In the genomic region with DNA sequence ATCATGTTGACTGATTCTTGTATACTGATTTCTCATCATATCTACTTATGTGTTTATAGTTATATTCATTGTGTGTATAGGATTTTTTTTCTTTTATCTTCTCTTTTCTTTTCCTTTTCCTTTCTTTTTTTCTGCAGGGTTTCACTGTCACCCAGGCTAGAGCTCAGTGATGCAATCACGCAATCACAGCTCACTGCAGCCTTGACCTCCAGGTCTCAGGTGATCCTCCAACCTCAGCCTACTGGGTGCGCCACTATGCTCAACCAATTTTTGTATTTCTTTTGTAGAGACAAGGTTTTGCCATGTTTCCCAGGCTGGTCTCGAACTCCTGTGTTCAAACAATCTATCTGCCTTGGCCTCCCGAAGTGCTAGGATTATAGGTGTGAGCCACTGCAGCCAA, we compare ENCODE assay signal across 30 cellular contexts. TPM values are rescaled to one million over a fixed set of nuclear protein-coding genes. Genes with fewer than 3 reads are reported as not detected.
DNase-seq lines count a peak whose midpoint lies in the region; ATAC-seq, FAIRE-seq and TF ChIP-seq lines count a peak whose summit lies in the region.
"Had no signal": no experiment of that assay in that cellular context is flagged by ENCODE, and none has a peak within 500 bp of the region (broad histone marks: within the 10 kb centered on the region; RNA-seq: fewer than 3 reads in every experiment).

No MANE protein-coding gene starts in this region.

- WGBS in HepG2 (ENCODE audit: low lambda C conversion rate) = 65% methylated on average over 4 of the region's 4 CpGs
- 76% methylated on average over 4 of the region's 4 CpGs for WGBS in right lobe of liver (ENCODE audit: insufficient coverage, low coverage, low lambda C conversion rate, missing lambda C conversion rate)

- in situ Hi-C loops in HepG2 (cut with HindIII; ENCODE audit: extremely low pct_ligation_motif_present, low pct_unique_long_range_greater_than_20kb) = no loop called here

- no peaks in the 10 kb centered on the region for H4K20me1 ChIP-seq in HepG2 (ENCODE audit: insufficient read depth, low read length)
- H4K20me1 ChIP-seq: BLaER1 had no signal

- CTCF ChIA-PET in HepG2 (lab: Yijun Ruan, JAX; ENCODE audit: low intra/inter-chr PET ratio, low total read pairs) = no interaction called here

- TF ChIP-seq EP300 in HepG2 (IDR thresholded peaks at IDR 0.05; ENCODE audit: low read depth in 2 of 2, low read length in 2 of 2) = no peak; a peak in 1 of 4 replicates
- TF ChIP-seq EP300 in HepG2 (CRISPR knock-in tag; IDR thresholded peaks at IDR 0.05; ENCODE audit: borderline replicate concordance) = no peak

- no peak for TF ChIP-seq CTCF in HepG2 (CRISPR knock-in tag; IDR thresholded peaks at IDR 0.05)
- TF ChIP-seq CTCF in right lobe of liver (IDR thresholded peaks at IDR 0.05) = no peak
- no peak for TF ChIP-seq CTCF in colonic mucosa (IDR thresholded peaks at IDR 0.05)

- H3K4me1 ChIP-seq in HepG2 (ENCODE audit: insufficient read depth, low read length) (peaks cover 39% of the 10 kb centered on the region), right lobe of liver (no peaks in the 10 kb centered on the region), colonic mucosa (no peaks in the 10 kb centered on the region), mucosa of rectum (ENCODE audit: control insufficient read depth in 2 of 2, insufficient read depth in 2 of 2, low read length in 2 of 2) (peaks cover 4 to 8% of the 10 kb centered on the region in 2 donors)
- H3K4me1 ChIP-seq: BE2C, BLaER1 had no signal

- no peaks in the 10 kb centered on the region for H3K9me3 ChIP-seq in HepG2 (ENCODE audit: low read length)
- H3K9me3 ChIP-seq in right lobe of liver = no peaks in the 10 kb centered on the region
- no peaks in the 10 kb centered on the region for H3K9me3 ChIP-seq in colonic mucosa
- H3K9me3 ChIP-seq in mucosa of rectum (ENCODE audit: control insufficient read depth in 2 of 2, low read length in 2 of 2) = no peaks in the 10 kb centered on the region
- H3K9me3 ChIP-seq: BE2C, BLaER1 had no signal

- ATAC-seq in HepG2 (no peak), right lobe of liver (no peak)
- ATAC-seq: GM12878 had no signal

- BruUV-seq in HepG2 (replicated peaks; lab: Mats Ljungman, UMichigan) = no TSS peak

- no peak for DNase-seq in HepG2 (ENCODE audit: low spot score)
- no peak for DNase-seq in right lobe of liver
- no peak for DNase-seq in colonic mucosa
- DNase-seq in frontal cortex (ENCODE audit: low spot score in 2 of 2) = no peak
- no peak for DNase-seq in middle frontal gyrus (ENCODE audit: extremely low spot score, low spot score)
- DNase-seq in retina = no peak
- DNase-seq: 8988T; ACHN; BE2C; CD4-positive, alpha-beta memory T cell; CD4-positive, CD25-positive, alpha-beta regulatory T cell; CD8-positive, alpha-beta memory T cell; COR-L47; DMS 273 treated with DMSO at 0.1 percent for 48 hours; DMS153; DMS79; DND-41; EL; GDM1 had no signal

- no peaks in the 10 kb centered on the region for H3K27me3 ChIP-seq in HepG2 (ENCODE audit: control insufficient read depth in 1 of 2, insufficient read depth in 2 of 2, low read length in 2 of 2)
- no peaks in the 10 kb centered on the region for H3K27me3 ChIP-seq in right lobe of liver
- no peaks in the 10 kb centered on the region for H3K27me3 ChIP-seq in colonic mucosa
- no peaks in the 10 kb centered on the region for H3K27me3 ChIP-seq in mucosa of rectum (ENCODE audit: control insufficient read depth in 2 of 2, insufficient read depth in 2 of 2, low read length in 2 of 2)
- H3K27me3 ChIP-seq: BE2C, BLaER1 had no signal

- no peaks in the 10 kb centered on the region for H3K79me2 ChIP-seq in HepG2 (ENCODE audit: insufficient read depth, low read length)

- no peaks in the 10 kb centered on the region for H3K36me3 ChIP-seq in HepG2 (replicated peaks in 1 of 2; ENCODE audit: control insufficient read depth in 1 of 2, insufficient read depth in 2 of 2, low read length in 2 of 2)
- no peaks in the 10 kb centered on the region for H3K36me3 ChIP-seq in right lobe of liver
- no peaks in the 10 kb centered on the region for H3K36me3 ChIP-seq in colonic mucosa
- H3K36me3 ChIP-seq in mucosa of rectum (ENCODE audit: control insufficient read depth in 2 of 2, insufficient read depth in 2 of 2, low read length in 2 of 2) = no peaks in the 10 kb centered on the region
- H3K36me3 ChIP-seq: BE2C, BLaER1 had no signal

- H3K27ac ChIP-seq in HepG2 (ENCODE audit: extremely low read length, insufficient read depth, low read length) (no peak overlapping the region), right lobe of liver (no peak overlapping the region), colonic mucosa (peak overlapping the region; percentile 24), mucosa of rectum (ENCODE audit: low read depth in 2 of 2, low read length in 2 of 2) (peak overlapping the region; percentile 1 to 10)
- H3K27ac ChIP-seq: BLaER1 had no signal

- H3K9ac ChIP-seq in HepG2 (ENCODE audit: insufficient read depth, low read depth, low read length) (no peak overlapping the region), colonic mucosa (ENCODE audit: low read depth in 2 of 2, low read length in 2 of 2) (no peak overlapping the region), mucosa of rectum (ENCODE audit: low read depth in 1 of 2, low read length in 2 of 2) (no peak overlapping the region)
- H3K9ac ChIP-seq: BLaER1 had no signal

- H2AFZ ChIP-seq in HepG2 (ENCODE audit: low read length) = no peak overlapping the region

- FAIRE-seq in HepG2 (lab: Jason Lieb, UNC) (no peak), frontal cortex (lab: Jason Lieb, UNC) (no peak)
- FAIRE-seq: A204.1, GM12878, GM12892, GM18507 had no signal

- no peak for TF ChIP-seq RAD21 in HepG2 (CRISPR knock-in tag; IDR thresholded peaks at IDR 0.05)

- POLR2A ChIA-PET in HepG2 (lab: Yijun Ruan, JAX) = no interaction called here

- TF ChIP-seq POLR2A in HepG2 (IDR thresholded peaks at IDR 0.05; ENCODE audit: insufficient read depth in 1 of 2, low read depth in 2 of 2, low read length in 2 of 2) = no peak
- no peak for TF ChIP-seq POLR2A in right lobe of liver (IDR thresholded peaks at IDR 0.05)

- H3K4me2 ChIP-seq in HepG2 (ENCODE audit: low read depth, low read length) = no peak overlapping the region
- H3K4me2 ChIP-seq: BLaER1 had no signal

- no peak overlapping the region for H3K4me3 ChIP-seq in HepG2 (replicated peaks in 1 of 3; ENCODE audit: insufficient read depth in 1 of 3, low read depth in 2 of 3, low read length in 3 of 3)
- no peak overlapping the region for H3K4me3 ChIP-seq in right lobe of liver
- H3K4me3 ChIP-seq in colonic mucosa = no peak overlapping the region
- no peak overlapping the region for H3K4me3 ChIP-seq in mucosa of rectum (ENCODE audit: low read length in 2 of 2)
- H3K4me3 ChIP-seq: BLaER1, GM12878 had no signal

- intact Hi-C loops in HepG2 (cut with micrococcal nuclease; ENCODE audit: unreplicated experiment) (loop anchor here (5.0 kb wide), 1 partner anchor 57 kb away; no protein-coding TSS in a partner anchor), right lobe of liver (cut with DNase I) (no loop called here), colonic mucosa (cut with DNase I) (no loop called here)

RNA-seq across cellular contexts. Expression of a gene that starts 1.6 kb away (rescaled TPM):
- not detected in 2 replicates for total RNA-seq in HepG2 (2016; rRNA removed; fragmentation: Illumina TruSeq; extraction: Trizol)
- not detected in 2 replicates for total RNA-seq in HepG2 (2016; cell fraction: cytosol; rRNA removed; fragmentation: Illumina TruSeq; extraction: Trizol; ENCODE audit: low read depth)
- not detected in 2 replicates for total RNA-seq in HepG2 (2016; cell fraction: insoluble cytoplasmic fraction; rRNA removed; fragmentation: Illumina TruSeq; extraction: Trizol)
- not detected in 2 replicates for total RNA-seq in HepG2 (2016; cell fraction: membrane; rRNA removed; fragmentation: Illumina TruSeq; extraction: Trizol)
- total RNA-seq in HepG2 (2016; cell fraction: nucleus; rRNA removed; fragmentation: Illumina TruSeq; extraction: Trizol) = not detected in 2 replicates
- not detected in 2 replicates for polyA plus RNA-seq in HepG2 (2011; rRNA removed)
- not detected in 2 replicates for polyA plus RNA-seq in HepG2 (2011; cell fraction: cytosol; rRNA removed)
- not detected in 2 replicates for polyA plus RNA-seq in HepG2 (2011; cell fraction: nucleus; rRNA removed)
- polyA plus RNA-seq in HepG2 (2012) = not detected in 2 replicates
- not detected in 2 replicates for polyA plus RNA-seq in HepG2 (2016; cell fraction: cytosol; fragmentation: Illumina TruSeq; extraction: Trizol; ENCODE audit: low read depth)
- polyA plus RNA-seq in HepG2 (2016; cell fraction: insoluble cytoplasmic fraction; fragmentation: Illumina TruSeq; extraction: Trizol; ENCODE audit: low read depth) = not detected in 2 replicates
- not detected in 2 replicates for polyA plus RNA-seq in HepG2 (2016; cell fraction: membrane; fragmentation: Illumina TruSeq; extraction: Trizol; ENCODE audit: low read depth)
- polyA plus RNA-seq in HepG2 (2016; cell fraction: nucleus; fragmentation: Illumina TruSeq; extraction: Trizol; ENCODE audit: insufficient read depth, low read depth) = not detected in 2 replicates
- polyA minus RNA-seq in HepG2 (2011; rRNA and poly(A)+ RNA removed; ENCODE audit: low replicate concordance) = not detected in 2 replicates
- polyA minus RNA-seq in HepG2 (2011; cell fraction: cytosol; rRNA and poly(A)+ RNA removed) = not detected in 2 replicates
- polyA minus RNA-seq in HepG2 (2011; cell fraction: nucleus; rRNA and poly(A)+ RNA removed) = not detected in 2 replicates
- not detected for total RNA-seq in right lobe of liver
- not detected for total RNA-seq in colonic mucosa
- total RNA-seq in frontal cortex = not detected
- total RNA-seq: A673; CD4-positive, alpha-beta memory T cell; CD4-positive, CD25-positive, alpha-beta regulatory T cell; CD8-positive, alpha-beta memory T cell; Daoy; G401; GM12878 had no signal
- polyA plus RNA-seq: AG04450; CD14-positive monocyte; CD4-positive, alpha-beta memory T cell; CD4-positive, CD25-positive, alpha-beta regulatory T cell; CD8-positive, alpha-beta memory T cell; GM12878 had no signal

RNA-seq across cellular contexts. Expression of a gene that starts 58.2 kb away (rescaled TPM):
- total RNA-seq in HepG2 (2016; rRNA removed; fragmentation: Illumina TruSeq; extraction: Trizol) = 0.60 and 0.97 TPM in 2 replicates
- 0.09 and 0.10 TPM in 2 replicates for total RNA-seq in HepG2 (2016; cell fraction: cytosol; rRNA removed; fragmentation: Illumina TruSeq; extraction: Trizol; ENCODE audit: low read depth)
- total RNA-seq in HepG2 (2016; cell fraction: insoluble cytoplasmic fraction; rRNA removed; fragmentation: Illumina TruSeq; extraction: Trizol) = 0.65 and 0.98 TPM in 2 replicates
- total RNA-seq in HepG2 (2016; cell fraction: membrane; rRNA removed; fragmentation: Illumina TruSeq; extraction: Trizol) = 0.31 and 0.34 TPM in 2 replicates
- total RNA-seq in HepG2 (2016; cell fraction: nucleus; rRNA removed; fragmentation: Illumina TruSeq; extraction: Trizol) = 0.88 and 0.96 TPM in 2 replicates
- polyA plus RNA-seq in HepG2 (2011; rRNA removed) = 2.6 and 2.9 TPM in 2 replicates
- polyA plus RNA-seq in HepG2 (2011; cell fraction: cytosol; rRNA removed) = 1.4 and 2.1 TPM in 2 replicates
- polyA plus RNA-seq in HepG2 (2011; cell fraction: nucleus; rRNA removed) = 3.8 and 4.4 TPM in 2 replicates
- polyA plus RNA-seq in HepG2 (2012) = 5.5 and 6.4 TPM in 2 replicates
- polyA plus RNA-seq in HepG2 (2016; cell fraction: cytosol; fragmentation: Illumina TruSeq; extraction: Trizol; ENCODE audit: low read depth) = 0.01 and 0.02 TPM in 2 replicates
- 0.49 and 0.60 TPM in 2 replicates for polyA plus RNA-seq in HepG2 (2016; cell fraction: insoluble cytoplasmic fraction; fragmentation: Illumina TruSeq; extraction: Trizol; ENCODE audit: low read depth)
- 0.03 and 0.08 TPM in 2 replicates for polyA plus RNA-seq in HepG2 (2016; cell fraction: membrane; fragmentation: Illumina TruSeq; extraction: Trizol; ENCODE audit: low read depth)
- polyA plus RNA-seq in HepG2 (2016; cell fraction: nucleus; fragmentation: Illumina TruSeq; extraction: Trizol; ENCODE audit: insufficient read depth, low read depth) = 0.84 and 0.97 TPM in 2 replicates
- polyA minus RNA-seq in HepG2 (2011; rRNA and poly(A)+ RNA removed; ENCODE audit: low replicate concordance) = 2.5 and 9.3 TPM in 2 replicates
- 5.9 and 7.9 TPM in 2 replicates for polyA minus RNA-seq in HepG2 (2011; cell fraction: cytosol; rRNA and poly(A)+ RNA removed)
- 8.0 and 9.9 TPM in 2 replicates for polyA minus RNA-seq in HepG2 (2011; cell fraction: nucleus; rRNA and poly(A)+ RNA removed)
- total RNA-seq in right lobe of liver = 1 to 10 TPM in 1 of 6 experiments, under 1 TPM in 5; 0.07 to 2.0 (median 0.24) TPM
- total RNA-seq in colonic mucosa = 10 to 100 TPM; 22.2 to 23.8 TPM
- total RNA-seq in frontal cortex = 37.1 TPM
- total RNA-seq: CD4-positive, CD25-positive, alpha-beta regulatory T cell; G401 had no signal
- polyA plus RNA-seq: CD14-positive monocyte; CD4-positive, alpha-beta memory T cell; CD4-positive, CD25-positive, alpha-beta regulatory T cell; CD8-positive, alpha-beta memory T cell had no signal

Comparison
In these comparisons a context has a peak if more than half of its experiments do, and no peak if none do; other contexts are left out.
1. H3K27ac ChIP-seq: peak in colonic mucosa (single experiment) and mucosa of rectum (2 of 2); none in HepG2 (single experiment) and right lobe of liver (0 of 3).
2. RNA of a gene that starts 58.2 kb away (total RNA-seq): 37.1 TPM in frontal cortex (single experiment) and 22.2 to 23.8 TPM in colonic mucosa; 0.09 to 0.98 TPM in HepG2 and 0.07 to 2.0 TPM in right lobe of liver; every median in the first group is over 4 times any median in the second.